13 cellular contexts compared by ENCODE assay signal in the genomic region with DNA sequence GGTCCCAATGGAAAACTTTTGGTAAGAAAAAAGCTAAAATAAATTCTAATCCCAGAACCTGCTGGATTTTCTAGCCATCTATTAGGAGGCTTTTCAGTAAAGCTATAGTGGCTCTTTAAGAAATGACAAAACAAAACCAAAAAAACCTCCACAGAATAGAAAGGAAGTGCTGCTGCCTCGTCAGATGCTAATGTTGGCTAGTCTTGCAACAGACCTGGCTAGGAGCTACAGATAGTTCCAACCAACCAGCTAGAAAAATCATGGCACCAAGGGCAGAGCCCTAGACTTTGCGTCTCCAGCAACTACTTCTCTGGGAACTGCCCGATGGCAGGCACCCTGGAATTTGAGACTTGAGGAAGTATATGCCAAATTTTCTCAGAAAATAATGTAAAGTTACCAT. TPM values are rescaled to one million over a fixed set of nuclear protein-coding genes. Genes with fewer than 3 reads are reported as not detected.
DNase-seq lines count a peak whose midpoint lies in the region; ATAC-seq and TF ChIP-seq lines count a peak whose summit lies in the region.
"Had no signal": no experiment of that assay in that cellular context is flagged by ENCODE, and none has a peak within 500 bp of the region (broad histone marks: within the 10 kb centered on the region; RNA-seq: fewer than 3 reads in every experiment).

No MANE protein-coding gene starts in this region.

- no peaks in the 10 kb centered on the region for H3K36me3 Mint-ChIP-seq in activated CD8-positive, alpha-beta memory T cell treated with anti-CD3 and anti-CD28 coated beads, Interleukin-2, amount 10 ng/mL, durations not matched to agents 7 days and 5 days
- peaks cover 44% of the 10 kb centered on the region for H3K36me3 Mint-ChIP-seq in activated CD8-positive, alpha-beta T cell treated with anti-CD3 and anti-CD28 coated beads, Interleukin-2, amount 10 ng/mL, durations not matched to agents 7 days and 5 days (ENCODE audit: low read depth)

- H3K4me1 Mint-ChIP-seq in activated CD8-positive, alpha-beta memory T cell treated with anti-CD3 and anti-CD28 coated beads, Interleukin-2, amount 10 ng/mL, durations not matched to agents 7 days and 5 days = peaks cover 28% of the 10 kb centered on the region
- peaks cover 78% of the 10 kb centered on the region for H3K4me1 Mint-ChIP-seq in activated CD8-positive, alpha-beta T cell treated with anti-CD3 and anti-CD28 coated beads, Interleukin-2, amount 10 ng/mL, durations not matched to agents 7 days and 5 days (ENCODE audit: low read depth)

- H3K27ac ChIP-seq in vagina = no peak overlapping the region

- intact Hi-C loops in vagina (cut with DNase I) = no loop called here

- H3K27me3 ChIP-seq in MG63 (no peaks in the 10 kb centered on the region), vagina (no peaks in the 10 kb centered on the region)
- H3K27me3 ChIP-seq: heart right ventricle had no signal

- H3K36me3 ChIP-seq in MG63 (no peaks in the 10 kb centered on the region), vagina (no peaks in the 10 kb centered on the region)
- H3K36me3 ChIP-seq: heart right ventricle had no signal

- H3K9me3 Mint-ChIP-seq in activated CD8-positive, alpha-beta memory T cell treated with anti-CD3 and anti-CD28 coated beads, Interleukin-2, amount 10 ng/mL, durations not matched to agents 7 days and 5 days (ENCODE audit: low read depth) = no peaks in the 10 kb centered on the region
- H3K9me3 Mint-ChIP-seq in activated CD8-positive, alpha-beta T cell treated with anti-CD3 and anti-CD28 coated beads, Interleukin-2, amount 10 ng/mL, durations not matched to agents 7 days and 5 days (ENCODE audit: insufficient read depth) = no peaks in the 10 kb centered on the region

- TF ChIP-seq POLR2A in vagina (IDR thresholded peaks at IDR 0.05) = no peak

- peak overlapping the region; percentile 13 for H3K4me3 Mint-ChIP-seq in activated CD8-positive, alpha-beta memory T cell treated with anti-CD3 and anti-CD28 coated beads, Interleukin-2, amount 10 ng/mL, durations not matched to agents 7 days and 5 days
- H3K4me3 Mint-ChIP-seq in activated CD8-positive, alpha-beta T cell treated with anti-CD3 and anti-CD28 coated beads, Interleukin-2, amount 10 ng/mL, durations not matched to agents 7 days and 5 days = peak overlapping the region; percentile 55

- no peaks in the 10 kb centered on the region for H3K4me1 ChIP-seq in vagina

- no peak for TF ChIP-seq CTCF in vagina (IDR thresholded peaks at IDR 0.05)

- CTCF ChIA-PET in activated CD8-positive, alpha-beta memory T cell treated with anti-CD3 and anti-CD28 coated beads, Interleukin-2, amount 10 ng/mL, durations not matched to agents 7 days and 5 days (lab: Charles Lee) = interaction anchor here (0.7 to 1.3 kb wide), 5 partner anchors 13 to 271 kb away, joined by 3 to 4 read pairs (median 3); no protein-coding TSS in a partner anchor
- CTCF ChIA-PET in activated CD8-positive, alpha-beta T cell treated with anti-CD3 and anti-CD28 coated beads, Interleukin-2, amount 10 ng/mL, durations not matched to agents 7 days and 5 days (lab: Charles Lee) = interaction anchor here (0.6 to 3.6 kb wide), 20 partner anchors 8 to 435 kb away, joined by 3 to 21 read pairs (median 4); a partner anchor contains a TSS

- H3K27ac Mint-ChIP-seq in activated CD8-positive, alpha-beta memory T cell treated with anti-CD3 and anti-CD28 coated beads, Interleukin-2, amount 10 ng/mL, durations not matched to agents 7 days and 5 days = peak overlapping the region; percentile 73
- H3K27ac Mint-ChIP-seq in activated CD8-positive, alpha-beta T cell treated with anti-CD3 and anti-CD28 coated beads, Interleukin-2, amount 10 ng/mL, durations not matched to agents 7 days and 5 days = peak overlapping the region; percentile 88
- H3K27ac Mint-ChIP-seq: progenitor cell of endocrine pancreas had no signal

- ATAC-seq in activated CD8-positive, alpha-beta memory T cell treated with anti-CD3 and anti-CD28 coated beads, Interleukin-2, amount 10 ng/mL, durations not matched to agents 7 days and 5 days = peak; percentile 83
- peak; percentile 74 for ATAC-seq in activated CD8-positive, alpha-beta T cell treated with anti-CD3 and anti-CD28 coated beads, Interleukin-2, amount 10 ng/mL, durations not matched to agents 7 days and 5 days
- ATAC-seq in HG02678 (IDR thresholded peaks at IDR 0.05; ENCODE audit: unreplicated experiment) (no peak), GM21526 (IDR thresholded peaks at IDR 0.05; ENCODE audit: low FRiP score, unreplicated experiment) (no peak)

- H3K27me3 Mint-ChIP-seq in activated CD8-positive, alpha-beta memory T cell treated with anti-CD3 and anti-CD28 coated beads, Interleukin-2, amount 10 ng/mL, durations not matched to agents 7 days and 5 days = peaks cover 2% of the 10 kb centered on the region
- H3K27me3 Mint-ChIP-seq in activated CD8-positive, alpha-beta T cell treated with anti-CD3 and anti-CD28 coated beads, Interleukin-2, amount 10 ng/mL, durations not matched to agents 7 days and 5 days (ENCODE audit: low read depth) = no peaks in the 10 kb centered on the region

- no peak overlapping the region for H3K4me3 ChIP-seq in MG63
- no peak overlapping the region for H3K4me3 ChIP-seq in vagina
- H3K4me3 ChIP-seq: heart right ventricle had no signal

- H3K9me3 ChIP-seq in MG63 (no peaks in the 10 kb centered on the region), vagina (no peaks in the 10 kb centered on the region)
- H3K9me3 ChIP-seq: heart right ventricle had no signal

- peak; percentile 60 for DNase-seq in activated CD8-positive, alpha-beta memory T cell treated with anti-CD3 and anti-CD28 coated beads, Interleukin-2, amount 10 ng/mL, durations not matched to agents 7 days and 5 days
- DNase-seq in activated CD8-positive, alpha-beta memory T cell treated with anti-CD3 and anti-CD28 coated beads, Interleukin-2, amount 50 U/mL, for 4 hours = no peak
- DNase-seq in MG63 (peak; percentile 47), renal cortical epithelial cell (ENCODE audit: low read depth) (peak; percentile 25), vagina (ENCODE audit: extremely low spot score in 2 of 2) (no peak)
- DNase-seq in activated CD8-positive, alpha-beta T cell treated with anti-CD3 and anti-CD28 coated beads, Interleukin-2, amount 10 ng/mL, durations not matched to agents 7 days and 5 days = peak; percentile 59
- DNase-seq: activated CD4-positive, CD25-positive, alpha-beta regulatory T cell treated with anti-CD3 and anti-CD28 coated beads, Interleukin-2, amount 50 U/mL, for 72 hours; GOT3; heart right ventricle; NCI-H2227 treated with DMSO at 0.1 percent for 48 hours had no signal

- POLR2A ChIA-PET in activated CD8-positive, alpha-beta T cell treated with anti-CD3 and anti-CD28 coated beads, Interleukin-2, amount 10 ng/mL, durations not matched to agents 7 days and 5 days (lab: Charles Lee) = interaction anchor here (0.6 to 1.9 kb wide), 5 partner anchors 22 to 271 kb away, joined by 3 to 6 read pairs (median 5); a partner anchor contains a TSS

RNA-seq across cellular contexts. Expression of a gene that starts 7.6 kb away (rescaled TPM):
- total RNA-seq in activated CD8-positive, alpha-beta memory T cell treated with anti-CD3 and anti-CD28 coated beads, Interleukin-2, amount 10 ng/mL, durations not matched to agents 7 days and 5 days = 1 to 10 TPM in 1 of 2 experiments, not detected in 1; 1.4 TPM
- 0.35 and 0.63 TPM in 2 replicates for total RNA-seq in MG63 (2014; rRNA removed; shearing (Covaris generic); ENCODE audit: low replicate concordance)
- total RNA-seq in activated CD8-positive, alpha-beta T cell treated with anti-CD3 and anti-CD28 coated beads, Interleukin-2, amount 10 ng/mL, durations not matched to agents 7 days and 5 days = 10 to 100 TPM; 28.6 to 34.4 TPM
- total RNA-seq in renal cortical epithelial cell (0.35 and 0.45 TPM in 2 replicates), vagina (3.9 TPM)

RNA-seq across cellular contexts. Expression of a gene that starts 51.0 kb away (rescaled TPM):
- 100 to 1,000 TPM; 156 to 157 TPM for total RNA-seq in activated CD8-positive, alpha-beta memory T cell treated with anti-CD3 and anti-CD28 coated beads, Interleukin-2, amount 10 ng/mL, durations not matched to agents 7 days and 5 days
- 21.1 and 26.5 TPM in 2 replicates for total RNA-seq in MG63 (2014; rRNA removed; shearing (Covaris generic); ENCODE audit: low replicate concordance)
- 100 to 1,000 TPM; 121 to 135 TPM for total RNA-seq in activated CD8-positive, alpha-beta T cell treated with anti-CD3 and anti-CD28 coated beads, Interleukin-2, amount 10 ng/mL, durations not matched to agents 7 days and 5 days
- total RNA-seq in renal cortical epithelial cell (17.9 and 30.7 TPM in 2 replicates), vagina (7.6 TPM)

Comparison
In these comparisons a context has a peak if more than half of its experiments do, and no peak if none do; other contexts are left out.
1. DNase-seq: peak in activated CD8-positive, alpha-beta memory T cell treated with anti-CD3 and anti-CD28 coated beads, Interleukin-2, amount 10 ng/mL, durations not matched to agents 7 days and 5 days (single experiment), MG63 (single experiment), activated CD8-positive, alpha-beta T cell treated with anti-CD3 and anti-CD28 coated beads, Interleukin-2, amount 10 ng/mL, durations not matched to agents 7 days and 5 days (single experiment) and renal cortical epithelial cell (single experiment); none in activated CD8-positive, alpha-beta memory T cell treated with anti-CD3 and anti-CD28 coated beads, Interleukin-2, amount 50 U/mL, for 4 hours (single experiment) and vagina (0 of 2).
2. ATAC-seq: peak in activated CD8-positive, alpha-beta memory T cell treated with anti-CD3 and anti-CD28 coated beads, Interleukin-2, amount 10 ng/mL, durations not matched to agents 7 days and 5 days (single experiment) and activated CD8-positive, alpha-beta T cell treated with anti-CD3 and anti-CD28 coated beads, Interleukin-2, amount 10 ng/mL, durations not matched to agents 7 days and 5 days (single experiment); none in HG02678 (single experiment) and GM21526 (single experiment).